ENCODE assay signal across 16 cellular contexts in genomic region chr19:2387367-2388288, GRCh38. TPM values are rescaled to one million over a fixed set of nuclear protein-coding genes. Genes with fewer than 3 reads are reported as not detected.
"Had no signal": no experiment of that assay in that cellular context is flagged by ENCODE, and none has a peak within 500 bp of the region (broad histone marks: within the 10 kb centered on the region; RNA-seq: fewer than 3 reads in every experiment).

No MANE protein-coding gene starts in this region.

- DNase-seq: activated CD4-positive, alpha-beta T cell treated with anti-CD3 and anti-CD28 coated beads, Interleukin-2, amount 10 ng/mL, durations not matched to agents 24 days and 14 days; activated CD4-positive, CD25-positive, alpha-beta regulatory T cell; activated naive CD4-positive, alpha-beta T cell treated with anti-CD3 and anti-CD28 coated beads, Interleukin-2, amount 10 ng/mL, durations not matched to agents 7 days and 5 days; dorsolateral prefrontal cortex; endodermal cell; erythroblast; gastrocnemius medialis; naive B cell; stimulated activated naive B cell treated with anti-CD40 and anti-IgM and Interleukin-4, amounts not matched to agents 10 μg/mL and 1 μg/mL and 100 μg/mL, for 72 hours; T-helper 2 cell; tibial artery; uterus had no signal

- H3K27me3 ChIP-seq: uterus had no signal

- ATAC-seq: gastrocnemius medialis; stimulated activated naive B cell treated with anti-CD40 and anti-IgM and Interleukin-4, amounts not matched to agents 10 μg/mL and 1 μg/mL and 100 μg/mL, for 72 hours had no signal

- H3K4me3 ChIP-seq: dorsolateral prefrontal cortex, gastrocnemius medialis, tibial artery, uterus had no signal

- H3K4me1 Mint-ChIP-seq: endodermal cell had no signal

- FAIRE-seq: astrocyte, TTC549 had no signal

- H3K9me3 ChIP-seq: gastrocnemius medialis, tibial artery, uterus had no signal

- H3K9me3 Mint-ChIP-seq: activated CD4-positive, alpha-beta T cell treated with anti-CD3 and anti-CD28 coated beads, Interleukin-2, amount 10 ng/mL, durations not matched to agents 24 days and 14 days; activated naive CD4-positive, alpha-beta T cell treated with anti-CD3 and anti-CD28 coated beads, Interleukin-2, amount 10 ng/mL, durations not matched to agents 7 days and 5 days; activated T-helper 2 cell treated with anti-CD3 and anti-CD28 coated beads, Interferon-gamma antibody, Interleukin-2, Interleukin-4, amounts not matched to agents 10 μg/mL and 5 μg/mL and 100 μg/mL, durations not matched to agents 14 hours and 24 hours and 36 hours had no signal

- H3K4me1 ChIP-seq: gastrocnemius medialis had no signal

- H3K36me3 ChIP-seq: gastrocnemius medialis, tibial artery, uterus had no signal

- H3K27ac Mint-ChIP-seq: activated CD4-positive, alpha-beta T cell treated with anti-CD3 and anti-CD28 coated beads, Interleukin-2, amount 10 ng/mL, durations not matched to agents 24 days and 14 days; activated naive CD4-positive, alpha-beta T cell treated with anti-CD3 and anti-CD28 coated beads, Interleukin-2, amount 10 ng/mL, durations not matched to agents 7 days and 5 days; activated T-helper 2 cell treated with anti-CD3 and anti-CD28 coated beads, Interferon-gamma antibody, Interleukin-2, Interleukin-4, amounts not matched to agents 10 μg/mL and 5 μg/mL and 100 μg/mL, durations not matched to agents 14 hours and 24 hours and 36 hours; endodermal cell; stimulated activated naive B cell treated with anti-CD40 and anti-IgM and Interleukin-4, amounts not matched to agents 10 μg/mL and 1 μg/mL and 100 μg/mL, for 72 hours had no signal

- H3K27ac ChIP-seq: dorsolateral prefrontal cortex, gastrocnemius medialis, tibial artery, uterus had no signal

- H3K4me3 Mint-ChIP-seq: activated CD4-positive, alpha-beta T cell treated with anti-CD3 and anti-CD28 coated beads, Interleukin-2, amount 10 ng/mL, durations not matched to agents 24 days and 14 days; activated naive CD4-positive, alpha-beta T cell treated with anti-CD3 and anti-CD28 coated beads, Interleukin-2, amount 10 ng/mL, durations not matched to agents 7 days and 5 days; endodermal cell; stimulated activated naive B cell treated with anti-CD40 and anti-IgM and Interleukin-4, amounts not matched to agents 10 μg/mL and 1 μg/mL and 100 μg/mL, for 72 hours had no signal

- H3K36me3 Mint-ChIP-seq: activated naive CD4-positive, alpha-beta T cell treated with anti-CD3 and anti-CD28 coated beads, Interleukin-2, amount 10 ng/mL, durations not matched to agents 7 days and 5 days; naive B cell; stimulated activated naive B cell treated with anti-CD40 and anti-IgM and Interleukin-4, amounts not matched to agents 10 μg/mL and 1 μg/mL and 100 μg/mL, for 72 hours had no signal

RNA-seq across cellular contexts. Expression of gene TMPRSS9, which starts 27.6 kb away (rescaled TPM):
- total RNA-seq: activated CD4-positive, alpha-beta T cell treated with anti-CD3 and anti-CD28 coated beads, Interleukin-2, amount 10 ng/mL, durations not matched to agents 24 days and 14 days; activated T-helper 2 cell treated with anti-CD3 and anti-CD28 coated beads, Interferon-gamma antibody, Interleukin-2, Interleukin-4, amounts not matched to agents 10 μg/mL and 5 μg/mL and 100 μg/mL, durations not matched to agents 14 hours and 24 hours and 36 hours; gastrocnemius medialis; subcutaneous adipose tissue had no signal
